3 cellular contexts compared by ENCODE assay signal in genomic region chr17:46944931-46945330, GRCh38.
TF ChIP-seq lines count a peak whose summit lies in the region.

No MANE protein-coding gene starts in this region.

TF ChIP-seq in IMR-90, 13 proteins besides CTCF, POLR2A, EP300 and RAD21:
- TF ChIP-seq RCOR1 (IDR thresholded peaks at IDR 0.05; ENCODE audit: insufficient replicate concordance, low read length): no peak
- no peak for TF ChIP-seq BHLHE40 (IDR thresholded peaks at IDR 0.05; ENCODE audit: low read depth, low read length)
- TF ChIP-seq MXI1 (IDR thresholded peaks at IDR 0.05; ENCODE audit: borderline replicate concordance, low read depth, low read length): no peak
- TF ChIP-seq MAZ (IDR thresholded peaks at IDR 0.05; ENCODE audit: borderline replicate concordance, low read depth, low read length): no peak
- TF ChIP-seq ELK1 (IDR thresholded peaks at IDR 0.05; ENCODE audit: borderline replicate concordance, low read depth, low read length): no peak
- no peak for TF ChIP-seq MAFK (IDR thresholded peaks at IDR 0.05; ENCODE audit: low read depth, low read length)
- TF ChIP-seq NFE2L2 (IDR thresholded peaks at IDR 0.05; ENCODE audit: low read depth, low read length): no peak
- no peak for TF ChIP-seq CEBPB (IDR thresholded peaks at IDR 0.05; ENCODE audit: low read depth, low read length)
- TF ChIP-seq RFX5 (IDR thresholded peaks at IDR 0.05; ENCODE audit: low read depth, low read length): no peak
- no peak for TF ChIP-seq USF2 (IDR thresholded peaks at IDR 0.05; ENCODE audit: low read depth, low read length)
- TF ChIP-seq CHD1 (IDR thresholded peaks at IDR 0.05; ENCODE audit: low read depth, low read length): no peak
- TF ChIP-seq FOS (IDR thresholded peaks at IDR 0.05; ENCODE audit: low read depth, low read length): no peak
- no peak for TF ChIP-seq SMC3 (IDR thresholded peaks at IDR 0.05; ENCODE audit: low read depth, low read length)

TF ChIP-seq in K562, 482 proteins besides CTCF, POLR2A, EP300 and RAD21:
- TF ChIP-seq OTX1 (CRISPR knock-in tag; IDR thresholded peaks at IDR 0.05): 0 out of 2 replicates have a peak, but pooled peaks have one; percentile 19
- TF ChIP-seq ELF4 (CRISPR knock-in tag; IDR thresholded peaks at IDR 0.05): 0 out of 2 replicates have a peak, but pooled peaks have one; percentile 7
- peak; percentile 49 for TF ChIP-seq SUPT5H (IDR thresholded peaks at IDR 0.05)
- no peak for TF ChIP-seq PHTF2 (CRISPR knock-in tag; IDR thresholded peaks at IDR 0.05)
- TF ChIP-seq POLR2B (IDR thresholded peaks at IDR 0.05; ENCODE audit: low read depth, partially characterized antibody): peak; percentile 53
- 0 out of 4 replicates have a peak, but pooled peaks of 1 of the 2 experiments have one; percentile 55 for TF ChIP-seq FOXA3 (CRISPR knock-in tag; conservative IDR thresholded peaks at IDR 0.05 in 1 of 2, IDR thresholded peaks at IDR 0.05 in 1 of 2)
- peak; percentile 31; the same call in 1 of the 2 replicates for TF ChIP-seq POLR2AphosphoS5 (IDR thresholded peaks at IDR 0.05; ENCODE audit: control insufficient read depth, insufficient read depth, low read depth, low read length)
- 0 out of 2 replicates have a peak, but pooled peaks have one; percentile 27 for TF ChIP-seq POLR2G (IDR thresholded peaks at IDR 0.05; ENCODE audit: low read depth, low read length)
- 0 out of 2 replicates have a peak, but pooled peaks have one; percentile 25 for TF ChIP-seq TFAP4 (CRISPR knock-in tag; IDR thresholded peaks at IDR 0.05; ENCODE audit: borderline replicate concordance)
- TF ChIP-seq MBD1 (CRISPR knock-in tag; IDR thresholded peaks at IDR 0.05): no peak

TF ChIP-seq in GM23338, 12 proteins besides CTCF, POLR2A, EP300 and RAD21:
- no peak for TF ChIP-seq JUNB (IDR thresholded peaks at IDR 0.05; ENCODE audit: unreplicated experiment)
- TF ChIP-seq EZH2 (IDR thresholded peaks at IDR 0.05; ENCODE audit: low read depth, unreplicated experiment): no peak
- no peak for TF ChIP-seq ETS1 (IDR thresholded peaks at IDR 0.05)
- TF ChIP-seq ZNF114 (CRISPR knock-in tag; IDR thresholded peaks at IDR 0.05): no peak
- no peak for TF ChIP-seq ZNF462 (CRISPR knock-in tag; IDR thresholded peaks at IDR 0.05)
- TF ChIP-seq CREB1 (CRISPR knock-in tag; IDR thresholded peaks at IDR 0.05; ENCODE audit: low read depth): no peak
- no peak for TF ChIP-seq NANOG (IDR thresholded peaks at IDR 0.05; ENCODE audit: borderline replicate concordance)
- no peak for TF ChIP-seq STAT1 (IDR thresholded peaks at IDR 0.05; ENCODE audit: unreplicated experiment)
- no peak for TF ChIP-seq REST (IDR thresholded peaks at IDR 0.05; ENCODE audit: unreplicated experiment)
- no peak for TF ChIP-seq EZH2phosphoT487 (IDR thresholded peaks at IDR 0.05; ENCODE audit: unreplicated experiment)
- TF ChIP-seq ZNF331 (CRISPR knock-in tag; IDR thresholded peaks at IDR 0.05; ENCODE audit: low read depth): no peak
- TF ChIP-seq POLR2AphosphoS5 (IDR thresholded peaks at IDR 0.05; ENCODE audit: low read depth): no peak
